In genomic region chr9:97243606-97244005, GRCh38 we compare ENCODE assay signal across 17 cellular contexts.
A peak's percentile ranks its signal among the peaks of the same experiment; 100 is the strongest.
DNase-seq lines count a peak whose midpoint lies in the region; ATAC-seq and TF ChIP-seq lines count a peak whose summit lies in the region.
"Had no signal": no experiment of that assay in that cellular context is flagged by ENCODE, and none has a peak within 500 bp of the region (broad histone marks: within the 10 kb centered on the region; RNA-seq: fewer than 3 reads in every experiment).

No MANE protein-coding gene starts in this region.

- H3K36me3 ChIP-seq in GM23248 (ENCODE audit: low read depth), result no peaks in the 10 kb centered on the region
- H3K36me3 ChIP-seq in SK-N-SH (replicated peaks in 1 of 2; ENCODE audit: control insufficient read depth in 1 of 2, insufficient read depth in 2 of 2, low read length in 1 of 2), result no peaks in the 10 kb centered on the region
- H3K36me3 ChIP-seq: BLaER1 treated with 17β-estradiol and CSF1 and Interleukin-3, amounts not matched to agents 10 nM and 100 nM had no signal

- ATAC-seq in activated T-cell treated with anti-CD3 and anti-CD28 coated beads, Interleukin-2, amount 50 U/mL, for 4 hours, result no peak
- ATAC-seq: CD8-positive, alpha-beta T cell; GM23338 had no signal

- H4K20me1 ChIP-seq in GM23248 (ENCODE audit: insufficient read depth) (no peaks in the 10 kb centered on the region), SK-N-SH (ENCODE audit: insufficient read depth) (no peaks in the 10 kb centered on the region)
- H4K20me1 ChIP-seq: BLaER1 treated with 17β-estradiol and CSF1 and Interleukin-3, amounts not matched to agents 10 nM and 100 nM had no signal

- H3K36me3 Mint-ChIP-seq in activated T-cell treated with anti-CD3 and anti-CD28 coated beads, Interleukin-2, amount 50 U/mL, for 4 hours (ENCODE audit: insufficient read depth), result peaks cover 3% of the 10 kb centered on the region

- no peaks in the 10 kb centered on the region for H3K79me2 ChIP-seq in GM23248 (ENCODE audit: insufficient read depth)
- H3K79me2 ChIP-seq in SK-N-SH (ENCODE audit: insufficient read depth), result peaks cover 25% of the 10 kb centered on the region; the same call in 1 of the 2 replicates

- H3K4me1 Mint-ChIP-seq in activated T-cell treated with anti-CD3 and anti-CD28 coated beads, Interleukin-2, amount 50 U/mL, for 4 hours (ENCODE audit: low read depth), result peaks cover 15% of the 10 kb centered on the region

- no peak overlapping the region for H3K4me3 Mint-ChIP-seq in activated T-cell treated with anti-CD3 and anti-CD28 coated beads, Interleukin-2, amount 50 U/mL, for 4 hours
- H3K4me3 Mint-ChIP-seq: B cell; CD8-positive, alpha-beta T cell; GM23338 had no signal

- H3K9me3 Mint-ChIP-seq in activated T-cell treated with anti-CD3 and anti-CD28 coated beads, Interleukin-2, amount 50 U/mL, for 4 hours, result no peaks in the 10 kb centered on the region
- H3K9me3 Mint-ChIP-seq: CD8-positive, alpha-beta T cell; GM23338 had no signal

- no peaks in the 10 kb centered on the region for H3K27me3 ChIP-seq in GM23248 (replicated peaks; ENCODE audit: insufficient read depth)
- H3K27me3 ChIP-seq in SK-N-SH (ENCODE audit: insufficient read depth), result no peaks in the 10 kb centered on the region
- H3K27me3 ChIP-seq: BLaER1 treated with 17β-estradiol and CSF1 and Interleukin-3, amounts not matched to agents 10 nM and 100 nM had no signal

- H3K4me1 ChIP-seq in GM23248 (ENCODE audit: insufficient read depth), result no peaks in the 10 kb centered on the region; the same call in 1 of the 2 replicates
- H3K4me1 ChIP-seq in SK-N-SH (ENCODE audit: control insufficient read depth in 1 of 2, insufficient read depth in 2 of 2, low read depth in 1 of 2, low read length in 1 of 2), result no peaks in the 10 kb centered on the region; a peak in 3 of 4 replicates
- H3K4me1 ChIP-seq: BLaER1 treated with 17β-estradiol and CSF1 and Interleukin-3, amounts not matched to agents 10 nM and 100 nM had no signal

- H3K4me3 ChIP-seq in GM23248 (no peak overlapping the region), SK-N-SH (ENCODE audit: low read depth in 2 of 2, low read length in 1 of 2) (no peak overlapping the region), fibroblast of mammary gland (ENCODE audit: control insufficient read depth, low read depth, low read length) (no peak overlapping the region)
- H3K4me3 ChIP-seq: BLaER1 treated with 17β-estradiol and CSF1 and Interleukin-3, amounts not matched to agents 10 nM and 100 nM; GM23338 had no signal

- in situ Hi-C loops in GM23248 (cut with MboI), result no loop called here

- H2AFZ ChIP-seq in GM23248 (no peak overlapping the region), SK-N-SH (ENCODE audit: low read depth) (no peak overlapping the region)
- H2AFZ ChIP-seq: GM23338 had no signal

- POLR2A ChIA-PET in SK-N-SH (lab: Yijun Ruan, JAX), result no interaction called here

- TF ChIP-seq EP300 in SK-N-SH (IDR thresholded peaks at IDR 0.05; ENCODE audit: borderline replicate concordance in 1 of 2, low read depth in 1 of 2, low read length in 1 of 2), result no peak

- DNase-seq in Daoy (ENCODE audit: low read depth) (peak; percentile 10), GM23248 (peak; percentile 38), SK-N-SH (no peak), fibroblast of mammary gland (ENCODE audit: low read depth) (peak; percentile 62), foreskin melanocyte (no peak), DMS153 treated with DMSO at 0.1 percent for 48 hours (lab: John Stamatoyannopoulos, UW; ENCODE audit: unreplicated experiment) (no peak), COLO829 (ENCODE audit: low spot score) (no peak)
- DNase-seq in activated T-cell treated with anti-CD3 and anti-CD28 coated beads, Interleukin-2, amount 50 U/mL, for 4 hours, result no peak
- DNase-seq: 8988T; CD8-positive, alpha-beta T cell; COR-L47; DMS 273 treated with DMSO at 0.1 percent for 48 hours; H7 had no signal

- TF ChIP-seq CTCF in SK-N-SH (IDR thresholded peaks at IDR 0.05) (no peak), fibroblast of mammary gland (conservative IDR thresholded peaks at IDR 0.05; ENCODE audit: control insufficient read depth, insufficient read depth, low read depth, low read length) (no peak)

- CTCF ChIA-PET in SK-N-SH (lab: Yijun Ruan, JAX), result no interaction called here

- H3K9me2 ChIP-seq in GM23248 (ENCODE audit: insufficient read depth) (no peaks in the 10 kb centered on the region), SK-N-SH (no peaks in the 10 kb centered on the region)

- H3K9me3 ChIP-seq in GM23248 (ENCODE audit: low read depth) (no peaks in the 10 kb centered on the region), SK-N-SH (no peaks in the 10 kb centered on the region)

- peaks cover 10% of the 10 kb centered on the region; the same call in 1 of the 2 replicates for H3F3A ChIP-seq in GM23248 (ENCODE audit: insufficient read depth)
- peaks cover 12% of the 10 kb centered on the region for H3F3A ChIP-seq in SK-N-SH (replicated peaks; ENCODE audit: insufficient read depth)

- WGBS in GM23248 (ENCODE audit: low coverage in 1 of 2, low lambda C conversion rate in 2 of 2, missing lambda C conversion rate in 2 of 2), 2 experiments, result 68 to 70% methylated on average over 4 of the region's 4 CpGs
- 81% methylated on average over 4 of the region's 4 CpGs for WGBS in SK-N-SH (ENCODE audit: low lambda C conversion rate)

- H3K9ac ChIP-seq in GM23248 (no peak overlapping the region), SK-N-SH (no peak overlapping the region)
- H3K9ac ChIP-seq: BLaER1 treated with 17β-estradiol and CSF1 and Interleukin-3, amounts not matched to agents 10 nM and 100 nM; KMS-11 had no signal

- H3K4me2 ChIP-seq in GM23248 (ENCODE audit: unreplicated experiment) (no peak overlapping the region), SK-N-SH (no peak overlapping the region)
- H3K4me2 ChIP-seq: BLaER1 treated with 17β-estradiol and CSF1 and Interleukin-3, amounts not matched to agents 10 nM and 100 nM; GM23338; KMS-11 had no signal

- no peak for TF ChIP-seq RAD21 in SK-N-SH (IDR thresholded peaks at IDR 0.05; ENCODE audit: low read length)

- no peak overlapping the region for H3K27ac ChIP-seq in GM23248
- H3K27ac ChIP-seq in SK-N-SH (ENCODE audit: low read depth in 2 of 2, low read length in 1 of 2), result no peak overlapping the region
- H3K27ac ChIP-seq: BLaER1 treated with 17β-estradiol and CSF1 and Interleukin-3, amounts not matched to agents 10 nM and 100 nM; KMS-11 had no signal

- no peaks in the 10 kb centered on the region for H3K27me3 Mint-ChIP-seq in activated T-cell treated with anti-CD3 and anti-CD28 coated beads, Interleukin-2, amount 50 U/mL, for 4 hours (ENCODE audit: low read depth)
- H3K27me3 Mint-ChIP-seq: B cell had no signal

TF ChIP-seq in SK-N-SH, 30 proteins besides CTCF, POLR2A, EP300 and RAD21:
- TF ChIP-seq RXRA (IDR thresholded peaks at IDR 0.05; ENCODE audit: borderline replicate concordance, low read depth), result no peak
- peak; percentile 73 for TF ChIP-seq TCF12 (IDR thresholded peaks at IDR 0.05)
- TF ChIP-seq FOSL2 (IDR thresholded peaks at IDR 0.05; ENCODE audit: borderline replicate concordance, low read depth), result peak; percentile 56; the same call in 1 of the 2 replicates
- TF ChIP-seq, protein P1, sequence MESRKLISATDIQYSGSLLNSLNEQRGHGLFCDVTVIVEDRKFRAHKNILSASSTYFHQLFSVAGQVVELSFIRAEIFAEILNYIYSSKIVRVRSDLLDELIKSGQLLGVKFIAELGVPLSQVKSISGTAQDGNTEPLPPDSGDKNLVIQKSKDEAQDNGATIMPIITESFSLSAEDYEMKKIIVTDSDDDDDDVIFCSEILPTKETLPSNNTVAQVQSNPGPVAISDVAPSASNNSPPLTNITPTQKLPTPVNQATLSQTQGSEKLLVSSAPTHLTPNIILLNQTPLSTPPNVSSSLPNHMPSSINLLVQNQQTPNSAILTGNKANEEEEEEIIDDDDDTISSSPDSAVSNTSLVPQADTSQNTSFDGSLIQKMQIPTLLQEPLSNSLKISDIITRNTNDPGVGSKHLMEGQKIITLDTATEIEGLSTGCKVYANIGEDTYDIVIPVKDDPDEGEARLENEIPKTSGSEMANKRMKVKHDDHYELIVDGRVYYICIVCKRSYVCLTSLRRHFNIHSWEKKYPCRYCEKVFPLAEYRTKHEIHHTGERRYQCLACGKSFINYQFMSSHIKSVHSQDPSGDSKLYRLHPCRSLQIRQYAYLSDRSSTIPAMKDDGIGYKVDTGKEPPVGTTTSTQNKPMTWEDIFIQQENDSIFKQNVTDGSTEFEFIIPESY (IDR thresholded peaks at IDR 0.05; ENCODE audit: borderline replicate concordance, low read depth), result no peak
TF ChIP-seq in SK-N-SH: peak in this region for 2.

Comparison
In these comparisons a context has a peak if more than half of its experiments do, and no peak if none do; other contexts are left out.
1. DNase-seq: peak in Daoy (single experiment), GM23248 (single experiment) and fibroblast of mammary gland (single experiment); none in SK-N-SH (single experiment), foreskin melanocyte (single experiment), DMS153 treated with DMSO at 0.1 percent for 48 hours (single experiment), COLO829 (single experiment) and activated T-cell treated with anti-CD3 and anti-CD28 coated beads, Interleukin-2, amount 50 U/mL, for 4 hours (single experiment).